In genomic region chr17:44001461-44001920, GRCh38 we compare ENCODE assay signal across 23 cellular contexts. TPM values are rescaled to one million over a fixed set of nuclear protein-coding genes. Genes with fewer than 3 reads are reported as not detected.
"Had no signal": no experiment of that assay in that cellular context is flagged by ENCODE, and none has a peak within 500 bp of the region (broad histone marks: within the 10 kb centered on the region; RNA-seq: fewer than 3 reads in every experiment).

No MANE protein-coding gene starts in this region.

- H3K27ac Mint-ChIP-seq: activated naive CD8-positive, alpha-beta T cell treated with anti-CD3 and anti-CD28 coated beads, Interleukin-2, amount 10 ng/mL, durations not matched to agents 7 days and 5 days; endodermal cell; stimulated activated naive CD8-positive, alpha-beta T cell treated with anti-CD3 and anti-CD28 coated beads, Interleukin-15, Interleukin-2, amounts not matched to agents 100 ng/mL and 50 ng/mL, for 24 hours had no signal

- H3K4me3 Mint-ChIP-seq: activated naive CD8-positive, alpha-beta T cell treated with anti-CD3 and anti-CD28 coated beads, Interleukin-2, amount 10 ng/mL, durations not matched to agents 7 days and 5 days; activated T-cell treated with anti-CD3 and anti-CD28 coated beads, Interleukin-2, amount 50 U/mL, for 4 hours; endodermal cell; stimulated activated naive CD8-positive, alpha-beta T cell treated with anti-CD3 and anti-CD28 coated beads, Interleukin-15, Interleukin-2, amounts not matched to agents 100 ng/mL and 50 ng/mL, for 24 hours had no signal

- DNase-seq: activated CD4-positive, alpha-beta T cell treated with anti-CD3 and anti-CD28 coated beads, Interleukin-2, amount 50 U/mL, for 1 hour; activated gamma-delta T cell; activated naive CD8-positive, alpha-beta T cell treated with anti-CD3 and anti-CD28 coated beads, Interleukin-2, amount 10 ng/mL, durations not matched to agents 7 days and 5 days; activated T-cell treated with anti-CD3 and anti-CD28 coated beads, Interleukin-2, amount 50 U/mL, for 4 hours; aorta; endodermal cell; left colon; naive thymus-derived CD8-positive, alpha-beta T cell; sigmoid colon; stimulated activated CD4-positive, alpha-beta T cell treated with anti-CD3 and anti-CD28 coated beads, Interleukin-12 subunit alpha, Interleukin-12 subunit beta, amount 100 ng/mL, for 4 hours; upper lobe of right lung had no signal

- H3K36me3 Mint-ChIP-seq: activated naive CD8-positive, alpha-beta T cell treated with anti-CD3 and anti-CD28 coated beads, Interleukin-2, amount 10 ng/mL, durations not matched to agents 7 days and 5 days; naive thymus-derived CD8-positive, alpha-beta T cell had no signal

- H3K9me3 Mint-ChIP-seq: activated naive CD8-positive, alpha-beta T cell treated with anti-CD3 and anti-CD28 coated beads, Interleukin-2, amount 10 ng/mL, durations not matched to agents 7 days and 5 days; activated T-cell treated with anti-CD3 and anti-CD28 coated beads, Interleukin-2, amount 50 U/mL, for 4 hours; endodermal cell; naive thymus-derived CD8-positive, alpha-beta T cell; stimulated activated naive CD8-positive, alpha-beta T cell treated with anti-CD3 and anti-CD28 coated beads, Interleukin-15, Interleukin-2, amounts not matched to agents 100 ng/mL and 50 ng/mL, for 24 hours had no signal

- H3K36me3 ChIP-seq: sigmoid colon, upper lobe of right lung had no signal

- H3K9me3 ChIP-seq: mucosa of descending colon, sigmoid colon, upper lobe of right lung had no signal

- H3K27ac ChIP-seq: sigmoid colon, upper lobe of right lung had no signal

- H3K4me3 ChIP-seq: mucosa of descending colon, sigmoid colon, upper lobe of right lung had no signal

RNA-seq across cellular contexts. Expression of gene PYY, which starts 47.8 kb away (rescaled TPM):
- total RNA-seq: activated naive CD8-positive, alpha-beta T cell treated with anti-CD3 and anti-CD28 coated beads, Interleukin-2, amount 10 ng/mL, durations not matched to agents 7 days and 5 days; activated T-cell treated with anti-CD3 and anti-CD28 coated beads, Interleukin-2, amount 50 U/mL, for 4 hours; aorta; chondrocyte; dermis microvascular lymphatic vessel endothelial cell; esophagus mucosa; fibroblast of villous mesenchyme; mammary epithelial cell; naive thymus-derived CD8-positive, alpha-beta T cell; osteocyte; pulmonary artery endothelial cell; T-helper 1 cell treated with Interleukin-12 subunit alpha and Interleukin-12 subunit beta and Interleukin-4 antibody, amounts not matched to agents 30 ng/mL and 1 ng/mL, for 36 hours; temporal lobe; upper lobe of right lung had no signal

RNA-seq across cellular contexts. Expression of gene PPY, which starts 59.2 kb away (rescaled TPM):
- total RNA-seq: activated naive CD8-positive, alpha-beta T cell treated with anti-CD3 and anti-CD28 coated beads, Interleukin-2, amount 10 ng/mL, durations not matched to agents 7 days and 5 days; activated T-cell treated with anti-CD3 and anti-CD28 coated beads, Interleukin-2, amount 50 U/mL, for 4 hours; aorta; bronchial epithelial cell; chondrocyte; dermis microvascular lymphatic vessel endothelial cell; endodermal cell; esophagus mucosa; fibroblast of villous mesenchyme; mammary epithelial cell; naive thymus-derived CD8-positive, alpha-beta T cell; osteocyte; pulmonary artery endothelial cell; sigmoid colon; T-helper 1 cell treated with Interleukin-12 subunit alpha and Interleukin-12 subunit beta and Interleukin-4 antibody, amounts not matched to agents 30 ng/mL and 1 ng/mL, for 36 hours; temporal lobe; upper lobe of right lung had no signal
